11 cellular contexts compared by ENCODE assay signal in genomic region chr20:13430346-13431002, GRCh38.
A peak's percentile ranks its signal among the peaks of the same experiment; 100 is the strongest.
DNase-seq lines count a peak whose midpoint lies in the region; ATAC-seq, FAIRE-seq and TF ChIP-seq lines count a peak whose summit lies in the region.
"Had no signal": no experiment of that assay in that cellular context is flagged by ENCODE, and none has a peak within 500 bp of the region (broad histone marks: within the 10 kb centered on the region; RNA-seq: fewer than 3 reads in every experiment).

No MANE protein-coding gene starts in this region.

- peaks cover 50% of the 10 kb centered on the region for H3K36me3 Mint-ChIP-seq in activated naive CD8-positive, alpha-beta T cell treated with anti-CD3 and anti-CD28 coated beads, Interleukin-2, amount 50 U/mL, for 24 hours (ENCODE audit: low read depth)

- peak overlapping the region; percentile 19 for H3K4me3 Mint-ChIP-seq in activated naive CD8-positive, alpha-beta T cell treated with anti-CD3 and anti-CD28 coated beads, Interleukin-2, amount 50 U/mL, for 24 hours
- H3K4me3 Mint-ChIP-seq: activated naive CD4-positive, alpha-beta T cell treated with anti-CD3 and anti-CD28 coated beads, Interleukin-2, amount 10 ng/mL, durations not matched to agents 7 days and 5 days; CD4-positive, alpha-beta T cell had no signal

- peak; percentile 30 for DNase-seq in stimulated activated CD4-positive, alpha-beta T cell treated with anti-CD3 and anti-CD28 coated beads, Interleukin-15, amount 100 ng/mL, for 24 hours
- no peak for DNase-seq in stimulated activated CD4-positive, alpha-beta T cell treated with anti-CD3 and anti-CD28 coated beads, Interleukin-4, amount 100 ng/mL, for 24 hours
- DNase-seq in KG1 (lab: John Stamatoyannopoulos, UW), result peak; percentile 51
- peak; percentile 49 for DNase-seq in activated naive CD8-positive, alpha-beta T cell treated with anti-CD3 and anti-CD28 coated beads, Interleukin-2, amount 50 U/mL, for 24 hours
- peak; percentile 10 for DNase-seq in urothelium cell line (ENCODE audit: low spot score)
- no peak for DNase-seq in AML-193 (lab: John Stamatoyannopoulos, UW)
- no peak for DNase-seq in stimulated activated naive CD4-positive, alpha-beta T cell treated with Interleukin-2 at 50 U/mL for 16 hours (lab: John Stamatoyannopoulos, UW)
- DNase-seq in ascending aorta (ENCODE audit: low spot score in 2 of 2), result no peak
- DNase-seq: activated naive CD4-positive, alpha-beta T cell treated with anti-CD3 and anti-CD28 coated beads, Interleukin-2, amount 10 ng/mL, durations not matched to agents 7 days and 5 days; CD4-positive, alpha-beta T cell had no signal

- no peak overlapping the region for H3K27ac ChIP-seq in ascending aorta
- H3K27ac ChIP-seq: esophagus muscularis mucosa had no signal

- TF ChIP-seq CTCF in ascending aorta (IDR thresholded peaks at IDR 0.05), result no peak

- H3K9me3 Mint-ChIP-seq in activated naive CD8-positive, alpha-beta T cell treated with anti-CD3 and anti-CD28 coated beads, Interleukin-2, amount 50 U/mL, for 24 hours, result no peaks in the 10 kb centered on the region
- H3K9me3 Mint-ChIP-seq: CD4-positive, alpha-beta T cell had no signal

- ATAC-seq in activated naive CD8-positive, alpha-beta T cell treated with anti-CD3 and anti-CD28 coated beads, Interleukin-2, amount 50 U/mL, for 24 hours, result peak; percentile 95

- intact Hi-C loops in ascending aorta (cut with DNase I), result no loop called here

- no peaks in the 10 kb centered on the region for H3K4me1 ChIP-seq in ascending aorta

- H3K36me3 ChIP-seq in ascending aorta, result peaks cover 2 to 17% of the 10 kb centered on the region in 2 donors

- no peaks in the 10 kb centered on the region for H3K9me3 ChIP-seq in ascending aorta
- H3K9me3 ChIP-seq: esophagus muscularis mucosa had no signal

- no peaks in the 10 kb centered on the region for H3K27me3 Mint-ChIP-seq in activated naive CD8-positive, alpha-beta T cell treated with anti-CD3 and anti-CD28 coated beads, Interleukin-2, amount 50 U/mL, for 24 hours
- H3K27me3 Mint-ChIP-seq: activated naive CD4-positive, alpha-beta T cell treated with anti-CD3 and anti-CD28 coated beads, Interleukin-2, amount 10 ng/mL, durations not matched to agents 7 days and 5 days; CD4-positive, alpha-beta T cell had no signal

- H3K27me3 ChIP-seq in ascending aorta, result no peaks in the 10 kb centered on the region
- H3K27me3 ChIP-seq: esophagus muscularis mucosa had no signal

- H3K4me3 ChIP-seq in ascending aorta, result no peak overlapping the region
- H3K4me3 ChIP-seq: esophagus muscularis mucosa had no signal

- H3K27ac Mint-ChIP-seq in activated naive CD8-positive, alpha-beta T cell treated with anti-CD3 and anti-CD28 coated beads, Interleukin-2, amount 50 U/mL, for 24 hours, result peak overlapping the region; percentile 85
- H3K27ac Mint-ChIP-seq: CD4-positive, alpha-beta T cell had no signal

- FAIRE-seq in urothelium cell line (lab: Jason Lieb, UNC), result no peak

- peaks cover 23% of the 10 kb centered on the region for H3K4me1 Mint-ChIP-seq in activated naive CD8-positive, alpha-beta T cell treated with anti-CD3 and anti-CD28 coated beads, Interleukin-2, amount 50 U/mL, for 24 hours
- H3K4me1 Mint-ChIP-seq: activated naive CD4-positive, alpha-beta T cell treated with anti-CD3 and anti-CD28 coated beads, Interleukin-2, amount 10 ng/mL, durations not matched to agents 7 days and 5 days had no signal

Comparison
In these comparisons a context has a peak if more than half of its experiments do, and no peak if none do; other contexts are left out.
1. DNase-seq: peak in stimulated activated CD4-positive, alpha-beta T cell treated with anti-CD3 and anti-CD28 coated beads, Interleukin-15, amount 100 ng/mL, for 24 hours (single experiment), KG1 (single experiment), activated naive CD8-positive, alpha-beta T cell treated with anti-CD3 and anti-CD28 coated beads, Interleukin-2, amount 50 U/mL, for 24 hours (single experiment) and urothelium cell line (single experiment); none in stimulated activated CD4-positive, alpha-beta T cell treated with anti-CD3 and anti-CD28 coated beads, Interleukin-4, amount 100 ng/mL, for 24 hours (single experiment), AML-193 (0 of 2), stimulated activated naive CD4-positive, alpha-beta T cell treated with Interleukin-2 at 50 U/mL for 16 hours (single experiment) and ascending aorta (0 of 2).